8 cellular contexts compared by ENCODE assay signal in the genomic region with DNA sequence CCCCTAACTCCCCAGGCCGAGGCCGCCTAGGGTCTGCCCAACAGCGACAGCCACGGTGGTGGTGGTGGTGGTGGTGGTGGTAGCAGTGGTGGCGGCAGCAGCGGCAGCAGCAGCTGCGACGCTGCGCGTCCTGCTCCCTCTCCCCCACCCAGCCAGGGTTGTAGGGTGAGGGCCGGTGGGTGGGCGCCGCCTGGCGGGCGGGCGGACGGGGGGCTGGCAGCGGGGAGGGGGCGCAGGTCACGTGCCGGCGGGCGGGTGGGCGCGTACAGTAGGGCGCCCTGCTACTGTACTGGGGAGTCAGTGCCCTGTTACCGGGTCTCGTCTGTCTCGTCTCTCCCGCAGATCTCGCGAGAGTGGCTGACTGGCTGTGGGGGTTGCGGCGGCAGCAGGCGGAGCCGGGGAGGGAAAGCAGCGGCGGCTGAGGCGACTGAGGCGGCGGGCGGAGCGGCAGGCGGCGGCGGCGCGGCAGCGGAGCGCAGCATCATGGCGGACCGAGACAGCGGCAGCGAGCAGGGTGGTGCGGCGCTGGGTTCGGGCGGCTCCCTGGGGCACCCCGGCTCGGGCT. TPM values are rescaled to one million over a fixed set of nuclear protein-coding genes. Genes with fewer than 3 reads are reported as not detected.
DNase-seq lines count a peak whose midpoint lies in the region; ATAC-seq, FAIRE-seq and TF ChIP-seq lines count a peak whose summit lies in the region.

A gene (plus strand): TSS at position 411 of the 565 bp plus-strand sequence. CDS start 73 bp downstream, at position 484.

- H3K4me3 Mint-ChIP-seq in type B pancreatic cell, result peak within 1 kb of the TSS; percentile 95

- H3K27me3 Mint-ChIP-seq in type B pancreatic cell, result peaks cover 50% of the 10 kb centered on the region

- H3K36me3 Mint-ChIP-seq in type B pancreatic cell, result no peaks in the 10 kb centered on the region

- H3K27ac Mint-ChIP-seq in type B pancreatic cell, result peak within 1 kb of the TSS; percentile 86

- TF ChIP-seq POLR2A in GM12891 (IDR thresholded peaks at IDR 0.05; ENCODE audit: low read depth, low read length), result peak; percentile 71; the same call in 1 of the 2 replicates

- H3K4me1 Mint-ChIP-seq in type B pancreatic cell (ENCODE audit: unreplicated experiment), result peaks cover 30% of the 10 kb centered on the region

- DNase-seq in GM12891 (ENCODE audit: insufficient read length, low spot score) (peak; percentile 91), NCI-H128 (lab: John Stamatoyannopoulos, UW; ENCODE audit: unreplicated experiment) (peak; percentile 81), SW 1271 (lab: John Stamatoyannopoulos, UW) (peak; percentile 85 to 94), cardiac septum (ENCODE audit: low spot score) (peak; percentile 96), posterior cingulate gyrus (peak; percentile 80 to 98 (median 88)), type B pancreatic cell (ENCODE audit: extremely low spot score, unreplicated experiment) (peak; percentile 97)
- DNase-seq in activated naive CD8-positive, alpha-beta T cell treated with anti-CD3 and anti-CD28 coated beads, Interleukin-2, amount 50 U/mL, for 16 hours (ENCODE audit: low read depth, low spot score), result peak; percentile 92

- ATAC-seq in HG02763 (IDR thresholded peaks at IDR 0.05; ENCODE audit: unreplicated experiment), result peak; percentile 89

- H3K9me3 Mint-ChIP-seq in type B pancreatic cell, result no peaks in the 10 kb centered on the region

- intact Hi-C loops in cardiac septum (cut with DNase I) (no loop called here), posterior cingulate gyrus (cut with DNase I) (loop anchor here (5.0 kb wide), 1 partner anchor 34 kb away; no protein-coding TSS in a partner anchor)

- peak; percentile 98 for FAIRE-seq in GM12891 (lab: Jason Lieb, UNC)

- TF ChIP-seq CTCF in type B pancreatic cell (conservative IDR thresholded peaks at IDR 0.05), result peak; percentile 36

TF ChIP-seq in GM12891, 5 proteins besides CTCF, POLR2A, EP300 and RAD21:
- TF ChIP-seq POLR2AphosphoS5 (IDR thresholded peaks at IDR 0.05; ENCODE audit: low read depth, low read length) (peak; percentile 47; the same call in 1 of the 2 replicates), PAX5 (IDR thresholded peaks at IDR 0.05; ENCODE audit: insufficient read depth, low read length, severe bottlenecking) (peak; percentile 36), POU2F2 (IDR thresholded peaks at IDR 0.05; ENCODE audit: low read depth, low read length) (no peak), TAF1 (IDR thresholded peaks at IDR 0.05; ENCODE audit: low read depth, low read length) (peak; percentile 50; the same call in 1 of the 2 replicates)
TF ChIP-seq in GM12891: peak in this region for 3.

RNA-seq across cellular contexts. Expression of the gene that starts here (rescaled TPM):
- 2.4 TPM for polyA plus RNA-seq in GM12891 (2012; ENCODE audit: low read depth, missing spikeins)
- total RNA-seq in cardiac septum (30.7 TPM), type B pancreatic cell (ENCODE audit: low replicate concordance) (8.3 and 10.7 TPM in 2 replicates)

Comparison
In these comparisons a context has a peak if more than half of its experiments do, and no peak if none do; other contexts are left out.
1. Peak in every context shown above with its lines: DNase-seq and ATAC-seq.